11 cellular contexts compared by ENCODE assay signal in genomic region chr1:61839702-61840101, GRCh38.
DNase-seq lines count a peak whose midpoint lies in the region; ATAC-seq, FAIRE-seq and TF ChIP-seq lines count a peak whose summit lies in the region.
"Had no signal": no experiment of that assay in that cellular context is flagged by ENCODE, and none has a peak within 500 bp of the region (broad histone marks: within the 10 kb centered on the region; RNA-seq: fewer than 3 reads in every experiment).

No MANE protein-coding gene starts in this region.

- in situ Hi-C loops in ACHN (cut with HindIII; ENCODE audit: low pct_ligation_motif_present, low pct_unique_long_range_greater_than_20kb, low sequenced_read_pairs): no loop called here

- peaks cover 4% of the 10 kb centered on the region for H3K4me1 Mint-ChIP-seq in CD8-positive, alpha-beta T cell (ENCODE audit: low read depth)

- H3K4me1 ChIP-seq in kidney (ENCODE audit: control insufficient read depth in 1 of 2, insufficient read depth in 1 of 2, low read depth in 1 of 2, low read length in 2 of 2): no peaks in the 10 kb centered on the region
- no peaks in the 10 kb centered on the region for H3K4me1 ChIP-seq in upper lobe of right lung
- H3K4me1 ChIP-seq in tibial nerve: peaks cover 0 to 18% (median 0%) of the 10 kb centered on the region in 4 donors
- H3K4me1 ChIP-seq in CD8-positive, alpha-beta T cell (ENCODE audit: insufficient read depth, low read length): no peaks in the 10 kb centered on the region

- no peak overlapping the region for H3K9ac ChIP-seq in kidney (ENCODE audit: low read length in 2 of 2)

- TF ChIP-seq POLR2A in tibial nerve (IDR thresholded peaks at IDR 0.05): no peak

- CTCF ChIA-PET in CD8-positive, alpha-beta T cell (lab: Charles Lee): interaction anchor here (1.5 kb wide), 1 partner anchor 14 kb away, joined by 3 read pairs; no protein-coding TSS in a partner anchor

- no peaks in the 10 kb centered on the region for H3K9me3 Mint-ChIP-seq in CD8-positive, alpha-beta T cell

- H3K27me3 ChIP-seq in bronchial epithelial cell (ENCODE audit: control insufficient read depth, insufficient read depth, low read length): no peaks in the 10 kb centered on the region
- no peaks in the 10 kb centered on the region for H3K27me3 ChIP-seq in upper lobe of right lung
- no peaks in the 10 kb centered on the region for H3K27me3 ChIP-seq in tibial nerve
- no peaks in the 10 kb centered on the region for H3K27me3 ChIP-seq in CD8-positive, alpha-beta T cell (ENCODE audit: insufficient read depth, low read length)

- H3K4me3 Mint-ChIP-seq in CD8-positive, alpha-beta T cell: no peak overlapping the region
- H3K4me3 Mint-ChIP-seq: activated naive CD8-positive, alpha-beta T cell had no signal

- ATAC-seq in upper lobe of right lung: no peak
- ATAC-seq in CD8-positive, alpha-beta T cell: no peak
- ATAC-seq: Right ventricle myocardium inferior had no signal

- no peak overlapping the region for H3K4me3 ChIP-seq in bronchial epithelial cell (ENCODE audit: low read depth, low read length)
- H3K4me3 ChIP-seq in kidney (ENCODE audit: low read length in 2 of 2): no peak overlapping the region
- no peak overlapping the region for H3K4me3 ChIP-seq in upper lobe of right lung
- H3K4me3 ChIP-seq in tibial nerve: no peak overlapping the region
- no peak overlapping the region for H3K4me3 ChIP-seq in CD8-positive, alpha-beta T cell (ENCODE audit: low read depth, low read length)

- TF ChIP-seq CTCF in bronchial epithelial cell (IDR thresholded peaks at IDR 0.05; ENCODE audit: insufficient read depth, low read length, severe bottlenecking) (no peak), kidney (IDR thresholded peaks at IDR 0.05; ENCODE audit: borderline replicate concordance, extremely low read depth, insufficient read depth) (no peak), upper lobe of right lung (IDR thresholded peaks at IDR 0.05) (no peak), tibial nerve (IDR thresholded peaks at IDR 0.05) (no peak)
- TF ChIP-seq CTCF in CD8-positive, alpha-beta T cell (IDR thresholded peaks at IDR 0.05): no peak

- H3K27ac Mint-ChIP-seq in CD8-positive, alpha-beta T cell: no peak overlapping the region
- H3K27ac Mint-ChIP-seq: activated naive CD8-positive, alpha-beta T cell had no signal

- WGBS in tibial nerve, 2 donors: 11 to 25% methylated on average over 2 of the region's 2 CpGs

- DNase-seq in ACHN (peak; percentile 2), HT1080 (ENCODE audit: low read depth) (peak; percentile 63), bronchial epithelial cell (ENCODE audit: low read depth) (peak; percentile 81), kidney (no peak), upper lobe of right lung (no peak), tibial nerve (ENCODE audit: low spot score in 2 of 2) (no peak), NCI-H510A (lab: John Stamatoyannopoulos, UW) (no peak)
- no peak for DNase-seq in CD8-positive, alpha-beta T cell
- DNase-seq: GDM1 had no signal

- FAIRE-seq in bronchial epithelial cell (lab: Jason Lieb, UNC) (no peak), kidney (lab: Jason Lieb, UNC) (peak; percentile 61)

- intact Hi-C loops in kidney (cut with DNase I): no loop called here
- intact Hi-C loops in upper lobe of right lung (cut with DNase I): no loop called here
- intact Hi-C loops in CD8-positive, alpha-beta T cell (cut with DNase I, micrococcal nuclease): loop anchor here in 1 of 2 experiments (10.0 kb wide), 1 partner anchor 125 kb away; no protein-coding TSS in a partner anchor

- peaks cover 11% of the 10 kb centered on the region for H3K36me3 Mint-ChIP-seq in CD8-positive, alpha-beta T cell

- POLR2A ChIA-PET in CD8-positive, alpha-beta T cell (lab: Charles Lee): no interaction called here

- no peak for TF ChIP-seq EP300 in tibial nerve (IDR thresholded peaks at IDR 0.05)

- H3K27me3 Mint-ChIP-seq in CD8-positive, alpha-beta T cell (ENCODE audit: low read depth): no peaks in the 10 kb centered on the region
- H3K27me3 Mint-ChIP-seq: activated naive CD8-positive, alpha-beta T cell had no signal

- H3K9me3 ChIP-seq in kidney (ENCODE audit: control insufficient read depth in 1 of 2, low read length in 2 of 2) (no peaks in the 10 kb centered on the region), upper lobe of right lung (no peaks in the 10 kb centered on the region), tibial nerve (no peaks in the 10 kb centered on the region)
- no peaks in the 10 kb centered on the region for H3K9me3 ChIP-seq in CD8-positive, alpha-beta T cell (ENCODE audit: low read length)

- H3K27ac ChIP-seq in kidney (ENCODE audit: low read depth in 2 of 2, low read length in 2 of 2) (no peak overlapping the region), upper lobe of right lung (no peak overlapping the region), tibial nerve (peak overlapping the region in 1 of 4 donors; percentile 55)
- no peak overlapping the region for H3K27ac ChIP-seq in CD8-positive, alpha-beta T cell (ENCODE audit: low read depth, low read length)

- H3K36me3 ChIP-seq in bronchial epithelial cell (ENCODE audit: control insufficient read depth, insufficient read depth, low read length): no peaks in the 10 kb centered on the region
- peaks cover 0 to 4% of the 10 kb centered on the region in 2 donors for H3K36me3 ChIP-seq in kidney (ENCODE audit: control insufficient read depth in 1 of 2, insufficient read depth in 2 of 2, low read length in 2 of 2)
- H3K36me3 ChIP-seq in upper lobe of right lung: no peaks in the 10 kb centered on the region
- H3K36me3 ChIP-seq in tibial nerve: no peaks in the 10 kb centered on the region
- H3K36me3 ChIP-seq in CD8-positive, alpha-beta T cell (ENCODE audit: insufficient read depth, low read length): no peaks in the 10 kb centered on the region

Comparison
In these comparisons a context has a peak if more than half of its experiments do, and no peak if none do; other contexts are left out.
1. DNase-seq: peak in ACHN (single experiment), HT1080 (single experiment) and bronchial epithelial cell (single experiment); none in kidney (single experiment), upper lobe of right lung (single experiment), tibial nerve (0 of 2), CD8-positive, alpha-beta T cell (0 of 7) and NCI-H510A (single experiment).